ENCODE assay signal across 8 cellular contexts in genomic region chr11:47412152-47412746, GRCh38. TPM values are rescaled to one million over a fixed set of nuclear protein-coding genes. Genes with fewer than 3 reads are reported as not detected.
DNase-seq lines count a peak whose midpoint lies in the region; ATAC-seq and TF ChIP-seq lines count a peak whose summit lies in the region.

No MANE protein-coding gene starts in this region.

- peak; percentile 64 for DNase-seq in ELR (ENCODE audit: low read depth)
- DNase-seq in Kasumi-1 (lab: John Stamatoyannopoulos, UW) = peak; percentile 14 to 18
- DNase-seq in activated CD8-positive, alpha-beta T cell treated with anti-CD3 and anti-CD28 coated beads, Interleukin-2, amount 10 ng/mL, durations not matched to agents 7 days and 5 days = peak; percentile 67
- DNase-seq in fibroblast of pulmonary artery (ENCODE audit: low read depth) = peak; percentile 44
- DNase-seq in smooth muscle cell (lab: John Stamatoyannopoulos, UW; ENCODE audit: unreplicated experiment) = no peak
- no peak for DNase-seq in inferior parietal cortex (ENCODE audit: extremely low spot score)

- ATAC-seq in activated CD8-positive, alpha-beta T cell treated with anti-CD3 and anti-CD28 coated beads, Interleukin-2, amount 10 ng/mL, durations not matched to agents 7 days and 5 days = peak; percentile 16
- ATAC-seq in HG03039 (IDR thresholded peaks at IDR 0.05; ENCODE audit: unreplicated experiment) (no peak), GM21529 (IDR thresholded peaks at IDR 0.05; ENCODE audit: unreplicated experiment) (no peak)

- H3F3A ChIP-seq in smooth muscle cell (ENCODE audit: low read depth) = peaks cover 25% of the 10 kb centered on the region

- H3K27me3 ChIP-seq in smooth muscle cell (ENCODE audit: low read depth) = no peaks in the 10 kb centered on the region

- no peaks in the 10 kb centered on the region for H3K9me3 Mint-ChIP-seq in activated CD8-positive, alpha-beta T cell treated with anti-CD3 and anti-CD28 coated beads, Interleukin-2, amount 10 ng/mL, durations not matched to agents 7 days and 5 days (ENCODE audit: insufficient read depth)

- H3K27ac Mint-ChIP-seq in activated CD8-positive, alpha-beta T cell treated with anti-CD3 and anti-CD28 coated beads, Interleukin-2, amount 10 ng/mL, durations not matched to agents 7 days and 5 days = no peak overlapping the region

- H3K4me3 Mint-ChIP-seq in activated CD8-positive, alpha-beta T cell treated with anti-CD3 and anti-CD28 coated beads, Interleukin-2, amount 10 ng/mL, durations not matched to agents 7 days and 5 days = no peak overlapping the region

- 72% methylated on average over 4 of the region's 4 CpGs for WGBS in smooth muscle cell (ENCODE audit: low lambda C conversion rate)

- no peak overlapping the region for H3K9ac ChIP-seq in smooth muscle cell (ENCODE audit: low read depth)

- TF ChIP-seq CTCF in fibroblast of pulmonary artery (IDR thresholded peaks at IDR 0.05; ENCODE audit: low read length, missing control alignments) = peak; percentile 75
- TF ChIP-seq CTCF in smooth muscle cell (IDR thresholded peaks at IDR 0.05; ENCODE audit: borderline replicate concordance, insufficient read depth, poor library complexity, severe bottlenecking) = peak; percentile 64

- H4K20me1 ChIP-seq in smooth muscle cell (ENCODE audit: low read depth) = peaks cover 30% of the 10 kb centered on the region

- POLR2A ChIA-PET in activated CD8-positive, alpha-beta T cell treated with anti-CD3 and anti-CD28 coated beads, Interleukin-2, amount 10 ng/mL, durations not matched to agents 7 days and 5 days (lab: Charles Lee) = interaction anchor here (1.4 to 5.7 kb wide), 2 partner anchors 9 to 13 kb away, joined by 5 to 36 read pairs; partner anchors contain the start of gene PSMC3

- H3K36me3 Mint-ChIP-seq in activated CD8-positive, alpha-beta T cell treated with anti-CD3 and anti-CD28 coated beads, Interleukin-2, amount 10 ng/mL, durations not matched to agents 7 days and 5 days (ENCODE audit: low read depth) = peaks cover 9% of the 10 kb centered on the region

- H3K4me3 ChIP-seq in fibroblast of pulmonary artery (replicated peaks; ENCODE audit: low read depth, low read length) = no peak overlapping the region
- H3K4me3 ChIP-seq in smooth muscle cell = no peak overlapping the region

- H3K4me1 ChIP-seq in smooth muscle cell (ENCODE audit: low read depth) = peaks cover 21% of the 10 kb centered on the region

- H3K27ac ChIP-seq in smooth muscle cell (ENCODE audit: low read depth) = no peak overlapping the region

- no peaks in the 10 kb centered on the region for H3K27me3 Mint-ChIP-seq in activated CD8-positive, alpha-beta T cell treated with anti-CD3 and anti-CD28 coated beads, Interleukin-2, amount 10 ng/mL, durations not matched to agents 7 days and 5 days (ENCODE audit: low read depth)

- peaks cover 37% of the 10 kb centered on the region for H3K79me2 ChIP-seq in smooth muscle cell (ENCODE audit: low read depth)

- H3K9me3 ChIP-seq in smooth muscle cell (replicated peaks; ENCODE audit: low read depth) = no peaks in the 10 kb centered on the region

- no peaks in the 10 kb centered on the region for H3K36me3 ChIP-seq in smooth muscle cell (ENCODE audit: low read depth)

- H3K4me2 ChIP-seq in smooth muscle cell = no peak overlapping the region

- CTCF ChIA-PET in activated CD8-positive, alpha-beta T cell treated with anti-CD3 and anti-CD28 coated beads, Interleukin-2, amount 10 ng/mL, durations not matched to agents 7 days and 5 days (lab: Charles Lee) = interaction anchor here (0.6 to 9.7 kb wide), 24 partner anchors 9 to 164 kb away, joined by 3 to 133 read pairs (median 5); partner anchors contain the start of genes ACP2 and PSMC3

- H2AFZ ChIP-seq in smooth muscle cell (ENCODE audit: low read depth) = no peak overlapping the region

- H3K4me1 Mint-ChIP-seq in activated CD8-positive, alpha-beta T cell treated with anti-CD3 and anti-CD28 coated beads, Interleukin-2, amount 10 ng/mL, durations not matched to agents 7 days and 5 days (ENCODE audit: low read depth) = peaks cover 15% of the 10 kb centered on the region

RNA-seq across cellular contexts. Expression of gene SLC39A13, which starts 3.9 kb away (rescaled TPM):
- 10 to 100 TPM; 19.2 to 20.0 TPM for total RNA-seq in activated CD8-positive, alpha-beta T cell treated with anti-CD3 and anti-CD28 coated beads, Interleukin-2, amount 10 ng/mL, durations not matched to agents 7 days and 5 days
- total RNA-seq in smooth muscle cell = 51.7 and 56.9 TPM in 2 replicates
- 138 and 143 TPM in 2 replicates for polyA plus RNA-seq in smooth muscle cell

RNA-seq across cellular contexts. Expression of gene PSMC3, which starts 14.0 kb away (rescaled TPM):
- total RNA-seq in activated CD8-positive, alpha-beta T cell treated with anti-CD3 and anti-CD28 coated beads, Interleukin-2, amount 10 ng/mL, durations not matched to agents 7 days and 5 days = 100 to 1,000 TPM; 179 TPM
- 71.2 and 99.8 TPM in 2 replicates for total RNA-seq in smooth muscle cell
- polyA plus RNA-seq in smooth muscle cell = 200 and 211 TPM in 2 replicates

RNA-seq across cellular contexts. Expression of gene SPI1, which starts 33.9 kb away (rescaled TPM):
- not detected for total RNA-seq in activated CD8-positive, alpha-beta T cell treated with anti-CD3 and anti-CD28 coated beads, Interleukin-2, amount 10 ng/mL, durations not matched to agents 7 days and 5 days
- total RNA-seq in smooth muscle cell = not detected in 2 replicates
- not detected in 2 replicates for polyA plus RNA-seq in smooth muscle cell

RNA-seq across cellular contexts. Expression of gene RAPSN, which starts 36.7 kb away (rescaled TPM):
- total RNA-seq in activated CD8-positive, alpha-beta T cell treated with anti-CD3 and anti-CD28 coated beads, Interleukin-2, amount 10 ng/mL, durations not matched to agents 7 days and 5 days = 1 to 10 TPM in 1 of 2 experiments, under 1 TPM in 1; 0.45 to 1.2 TPM
- not detected in 2 replicates for total RNA-seq in smooth muscle cell
- 0.41 and 0.96 TPM in 2 replicates for polyA plus RNA-seq in smooth muscle cell

RNA-seq across cellular contexts. Expression of gene MYBPC3, which starts 59.7 kb away (rescaled TPM):
- not detected for total RNA-seq in activated CD8-positive, alpha-beta T cell treated with anti-CD3 and anti-CD28 coated beads, Interleukin-2, amount 10 ng/mL, durations not matched to agents 7 days and 5 days
- total RNA-seq in smooth muscle cell = not detected in 2 replicates
- polyA plus RNA-seq in smooth muscle cell = 0.03 and 0.25 TPM in 2 replicates

Comparison
In these comparisons a context has a peak if more than half of its experiments do, and no peak if none do; other contexts are left out.
1. DNase-seq: peak in ELR (single experiment), Kasumi-1 (2 of 2), activated CD8-positive, alpha-beta T cell treated with anti-CD3 and anti-CD28 coated beads, Interleukin-2, amount 10 ng/mL, durations not matched to agents 7 days and 5 days (single experiment) and fibroblast of pulmonary artery (single experiment); none in smooth muscle cell (single experiment) and inferior parietal cortex (single experiment).